21 cellular contexts compared by ENCODE assay signal in genomic region chr16:77194295-77195231, GRCh38. TPM values are rescaled to one million over a fixed set of nuclear protein-coding genes. Genes with fewer than 3 reads are reported as not detected.
DNase-seq lines count a peak whose midpoint lies in the region; ATAC-seq, FAIRE-seq and TF ChIP-seq lines count a peak whose summit lies in the region.
"Had no signal": no experiment of that assay in that cellular context is flagged by ENCODE, and none has a peak within 500 bp of the region (broad histone marks: within the 10 kb centered on the region; RNA-seq: fewer than 3 reads in every experiment).

No MANE protein-coding gene starts in this region.

- 94% methylated on average over 33 of the region's 48 CpGs; no CpG with 5 or more reads in 1 of the 2 experiments for WGBS in H1 (ENCODE audit: extremely low coverage in 1 of 2, insufficient coverage in 1 of 2, insufficient read length in 1 of 2, insufficient replicate concordance in 2 of 2, low coverage in 1 of 2, low lambda C conversion rate in 2 of 2, missing lambda C conversion rate in 1 of 2), 2 experiments
- WGBS in spleen, 5 donors, result 95 to 99% (median 97%) methylated on average over 21 to 48 of the region's 48 CpGs
- WGBS in neuronal stem cell (ENCODE audit: extremely low coverage in 2 of 2, insufficient read length in 2 of 2, insufficient replicate concordance in 1 of 2), 2 donors, result no CpG with 5 or more reads among the region's 48 CpGs
- 94 to 96% methylated on average over 34 to 48 of the region's 48 CpGs for WGBS in endodermal cell (ENCODE audit: insufficient coverage in 1 of 2, insufficient read length in 1 of 2), 2 experiments

- H3K4ac ChIP-seq in H1 (replicated peaks; ENCODE audit: insufficient read length, low read depth, low read length), result no peak overlapping the region
- H3K4ac ChIP-seq in neuronal stem cell (ENCODE audit: low read length), result no peak overlapping the region

- H3K27ac ChIP-seq in H1 (ENCODE audit: low read depth, low read length) (no peak overlapping the region), spleen (no peak overlapping the region), neuronal stem cell (replicated peaks; ENCODE audit: low read length) (no peak overlapping the region), endodermal cell (ENCODE audit: low read depth, low read length) (no peak overlapping the region)
- H3K27ac ChIP-seq: BLaER1 treated with 17β-estradiol and CSF1 and Interleukin-3, amounts not matched to agents 10 nM and 100 nM; SK-N-MC had no signal

- H3K18ac ChIP-seq in H1 (ENCODE audit: extremely low read depth, low read length) (no peak overlapping the region), neuronal stem cell (ENCODE audit: low read length) (no peak overlapping the region)

- H4K8ac ChIP-seq in H1 (ENCODE audit: extremely low read depth, insufficient read depth, low read length) (peak overlapping the region; percentile 58; the same call in 1 of the 2 replicates), neuronal stem cell (ENCODE audit: low read depth, low read length) (no peak overlapping the region)

- H3K4me1 ChIP-seq in H1 (replicated peaks in 1 of 4; ENCODE audit: control insufficient read depth in 3 of 4, insufficient read depth in 4 of 4, low read length in 3 of 4), result peaks cover 0 to 7% (median 1%) of the 10 kb centered on the region in 4 experiments; a peak in 2 of 7 replicates
- peaks cover 8 to 53% (median 30%) of the 10 kb centered on the region in 6 donors for H3K4me1 ChIP-seq in spleen
- H3K4me1 ChIP-seq in neuronal stem cell (ENCODE audit: control insufficient read depth in 2 of 2, insufficient read depth in 1 of 2, low read depth in 1 of 2, low read length in 2 of 2), result peaks cover 0 to 3% of the 10 kb centered on the region in 2 donors
- H3K4me1 ChIP-seq in endodermal cell (ENCODE audit: control insufficient read depth, insufficient read depth, low read length), result no peaks in the 10 kb centered on the region

- no peak for ATAC-seq in activated naive CD8-positive, alpha-beta T cell treated with anti-CD3 and anti-CD28 coated beads, Interleukin-2, amount 50 U/mL, for 24 hours
- ATAC-seq: GM23338 had no signal

- TF ChIP-seq RAD21 in H1 (IDR thresholded peaks at IDR 0.05 in 1 of 2, conservative IDR thresholded peaks at IDR 0.05 in 1 of 2; ENCODE audit: low read depth in 2 of 2, low read length in 2 of 2), result no peak

- H3K27me3 Mint-ChIP-seq in activated naive CD8-positive, alpha-beta T cell treated with anti-CD3 and anti-CD28 coated beads for 36 hours, result no peaks in the 10 kb centered on the region
- no peaks in the 10 kb centered on the region for H3K27me3 Mint-ChIP-seq in activated naive CD8-positive, alpha-beta T cell treated with anti-CD3 and anti-CD28 coated beads, Interleukin-2, amount 50 U/mL, for 24 hours
- H3K27me3 Mint-ChIP-seq in endodermal cell (ENCODE audit: insufficient read depth), result no peaks in the 10 kb centered on the region

- H3K14ac ChIP-seq in H1 (ENCODE audit: insufficient read length) (no peak overlapping the region), neuronal stem cell (ENCODE audit: low read length) (no peak overlapping the region)

- H3K9me3 Mint-ChIP-seq in activated naive CD8-positive, alpha-beta T cell treated with anti-CD3 and anti-CD28 coated beads for 36 hours, result no peaks in the 10 kb centered on the region
- no peaks in the 10 kb centered on the region for H3K9me3 Mint-ChIP-seq in activated naive CD8-positive, alpha-beta T cell treated with anti-CD3 and anti-CD28 coated beads, Interleukin-2, amount 50 U/mL, for 24 hours
- no peaks in the 10 kb centered on the region for H3K9me3 Mint-ChIP-seq in endodermal cell

- no peak overlapping the region for H3K4me3 ChIP-seq in H7 (ENCODE audit: insufficient read depth, low read depth, low read length)
- no peak overlapping the region for H3K4me3 ChIP-seq in H1 (ENCODE audit: extremely low read depth in 1 of 4, insufficient read depth in 2 of 4, low read depth in 3 of 4, low read length in 4 of 4)
- H3K4me3 ChIP-seq in spleen, result no peak overlapping the region
- peak overlapping the region in 1 of 2 donors; percentile 34 for H3K4me3 ChIP-seq in neuronal stem cell (ENCODE audit: low read length in 2 of 2)
- H3K4me3 ChIP-seq in endodermal cell (ENCODE audit: low read length), result no peak overlapping the region
- H3K4me3 ChIP-seq: GM23338, SK-N-MC had no signal

- no peak for DNase-seq in activated naive CD8-positive, alpha-beta T cell treated with anti-CD3 and anti-CD28 coated beads for 36 hours
- no peak for DNase-seq in activated naive CD8-positive, alpha-beta T cell treated with anti-CD3 and anti-CD28 coated beads, Interleukin-2, amount 50 U/mL, for 24 hours
- DNase-seq in H7, result peak; percentile 20
- peak in 1 of 2 experiments; percentile 20 for DNase-seq in H1 (ENCODE audit: low read depth in 1 of 2, low spot score in 2 of 2)
- peak; percentile 81 for DNase-seq in spleen
- DNase-seq in neuronal stem cell (ENCODE audit: low spot score), result no peak
- DNase-seq in GM10248 (ENCODE audit: extremely low spot score), result no peak
- no peak for DNase-seq in endodermal cell
- DNase-seq: COR-L47; GDM1; NCI-H1105; NCI-H2081; NCI-H2171 treated with DMSO at 0.1 percent for 48 hours; NK-92 treated with Interleukin-12 subunit alpha and Interleukin-12 subunit beta, amount 100 ng/mL, for 24 hours; SHP77 had no signal

- H3K36me3 ChIP-seq in H7 (replicated peaks; ENCODE audit: control insufficient read depth, insufficient read depth, low read length) (peaks cover 13% of the 10 kb centered on the region), H1 (ENCODE audit: control insufficient read depth in 2 of 4, insufficient read depth in 4 of 4, low read length in 3 of 4) (peaks cover 7 to 40% (median 19%) of the 10 kb centered on the region in 4 experiments; a peak in 6 of 8 replicates), spleen (peaks cover 0 to 70% (median 65%) of the 10 kb centered on the region in 6 donors), neuronal stem cell (replicated peaks in 1 of 2; ENCODE audit: control insufficient read depth in 2 of 2, insufficient read depth in 2 of 2, low read length in 2 of 2) (peaks cover 29 to 62% of the 10 kb centered on the region in 2 donors), endodermal cell (ENCODE audit: control insufficient read depth, insufficient read depth, low read length) (peaks cover 23% of the 10 kb centered on the region)

- TF ChIP-seq EP300 in H1 (IDR thresholded peaks at IDR 0.05; ENCODE audit: borderline replicate concordance in 1 of 2, low read depth in 2 of 2, low read length in 2 of 2), result no peak

- no peak overlapping the region for H4K5ac ChIP-seq in H1 (ENCODE audit: insufficient read length, low read depth, low read length)

- H3K79me1 ChIP-seq in H1 (ENCODE audit: low read depth, low read length), result peaks cover 5% of the 10 kb centered on the region
- peaks cover 9% of the 10 kb centered on the region for H3K79me1 ChIP-seq in neuronal stem cell (ENCODE audit: low read depth, low read length)

- CTCF ChIA-PET in H1 (lab: Charles Lee; ENCODE audit: partially characterized antibody) (interaction anchor here (0.9 kb wide), 1 partner anchor 29 kb away, joined by 3 read pairs; no protein-coding TSS in a partner anchor), GM10248 (lab: Yijun Ruan, JAX) (interaction anchor here (0.9 to 1.0 kb wide), 2 partner anchors 8 to 25 kb away, joined by 3 to 4 read pairs; no protein-coding TSS in a partner anchor)

- H3K27ac Mint-ChIP-seq in activated naive CD8-positive, alpha-beta T cell treated with anti-CD3 and anti-CD28 coated beads for 36 hours, result peak overlapping the region; percentile 54
- no peak overlapping the region for H3K27ac Mint-ChIP-seq in activated naive CD8-positive, alpha-beta T cell treated with anti-CD3 and anti-CD28 coated beads, Interleukin-2, amount 50 U/mL, for 24 hours
- no peak overlapping the region for H3K27ac Mint-ChIP-seq in endodermal cell
- H3K27ac Mint-ChIP-seq: GM23338 had no signal

- H3K23me2 ChIP-seq in H1 (ENCODE audit: low read depth, low read length), result peaks cover 10% of the 10 kb centered on the region; the same call in 1 of the 2 replicates

- TF ChIP-seq CTCF in H1 (IDR thresholded peaks at IDR 0.05; ENCODE audit: control extremely low read depth in 1 of 3, insufficient read depth in 1 of 3, low read depth in 1 of 3, low read length in 3 of 3) (no peak), spleen (IDR thresholded peaks at IDR 0.05 in 8 of 11, conservative IDR thresholded peaks at IDR 0.05 in 3 of 11) (no peak), GM10248 (IDR thresholded peaks at IDR 0.05; ENCODE audit: control extremely low read depth, extremely low read depth, low read depth, missing control alignments) (no peak), endodermal cell (conservative IDR thresholded peaks at IDR 0.05) (no peak)

- no peak for FAIRE-seq in H1 (lab: Jason Lieb, UNC)
- FAIRE-seq: GM19239, HTR-8/SVneo had no signal

- H3K4me1 Mint-ChIP-seq in activated naive CD8-positive, alpha-beta T cell treated with anti-CD3 and anti-CD28 coated beads for 36 hours, result peaks cover 31% of the 10 kb centered on the region
- peaks cover 31% of the 10 kb centered on the region for H3K4me1 Mint-ChIP-seq in activated naive CD8-positive, alpha-beta T cell treated with anti-CD3 and anti-CD28 coated beads, Interleukin-2, amount 50 U/mL, for 24 hours
- H3K4me1 Mint-ChIP-seq in endodermal cell, result peaks cover 11% of the 10 kb centered on the region

- no peak overlapping the region for H3K4me2 ChIP-seq in H1 (ENCODE audit: insufficient read depth in 1 of 2, low read depth in 2 of 2, low read length in 2 of 2)
- H3K4me2 ChIP-seq in neuronal stem cell (ENCODE audit: insufficient read depth, low read length, poor library complexity, severe bottlenecking), result no peak overlapping the region
- H3K4me2 ChIP-seq: GM23338 had no signal

- H2AFZ ChIP-seq in H1 (ENCODE audit: low read length) (no peak overlapping the region), neuronal stem cell (ENCODE audit: low read length) (no peak overlapping the region)
- H2AFZ ChIP-seq: GM23338 had no signal

- H3K4me3 Mint-ChIP-seq in activated naive CD8-positive, alpha-beta T cell treated with anti-CD3 and anti-CD28 coated beads for 36 hours, result no peak overlapping the region
- no peak overlapping the region for H3K4me3 Mint-ChIP-seq in activated naive CD8-positive, alpha-beta T cell treated with anti-CD3 and anti-CD28 coated beads, Interleukin-2, amount 50 U/mL, for 24 hours
- no peak overlapping the region for H3K4me3 Mint-ChIP-seq in endodermal cell
- H3K4me3 Mint-ChIP-seq: GM23338 had no signal

- TF ChIP-seq POLR2A in H1 (IDR thresholded peaks at IDR 0.05; ENCODE audit: control extremely low read depth in 1 of 2, low read depth in 2 of 2, low read length in 2 of 2) (no peak), spleen (IDR thresholded peaks at IDR 0.05) (no peak)

- H3K9me3 ChIP-seq in H1 (ENCODE audit: insufficient read depth in 2 of 2, low read depth in 1 of 2, low read length in 1 of 2) (no peaks in the 10 kb centered on the region), spleen (no peaks in the 10 kb centered on the region), neuronal stem cell (replicated peaks in 1 of 2; ENCODE audit: control insufficient read depth in 2 of 2, insufficient read depth in 1 of 2, low read depth in 1 of 2, low read length in 2 of 2) (no peaks in the 10 kb centered on the region), endodermal cell (ENCODE audit: control insufficient read depth, low read length) (no peaks in the 10 kb centered on the region)
- H3K9me3 ChIP-seq: BLaER1 treated with 17β-estradiol and CSF1 and Interleukin-3, amounts not matched to agents 10 nM and 100 nM had no signal

- no peak overlapping the region for H2BK20ac ChIP-seq in H1 (ENCODE audit: low read length)

- H3K79me2 ChIP-seq in H1 (ENCODE audit: control insufficient read depth in 1 of 2, insufficient read depth in 2 of 2, low read length in 2 of 2), result peaks cover 0 to 24% of the 10 kb centered on the region in 2 experiments; a peak in 2 of 4 replicates

- H4K91ac ChIP-seq in H1 (replicated peaks; ENCODE audit: insufficient read length, low read length) (no peak overlapping the region), neuronal stem cell (ENCODE audit: low read depth, low read length, poor library complexity) (no peak overlapping the region)

- intact Hi-C loops in spleen (cut with DNase I; ENCODE audit: low total_unique reads), result no loop called here

- H2BK120ac ChIP-seq in H1 (replicated peaks; ENCODE audit: low read depth, low read length) (no peak overlapping the region), neuronal stem cell (ENCODE audit: low read depth, low read length) (no peak overlapping the region)

- peaks cover 40% of the 10 kb centered on the region for H3K36me3 Mint-ChIP-seq in activated naive CD8-positive, alpha-beta T cell treated with anti-CD3 and anti-CD28 coated beads for 36 hours
- peaks cover 45% of the 10 kb centered on the region for H3K36me3 Mint-ChIP-seq in activated naive CD8-positive, alpha-beta T cell treated with anti-CD3 and anti-CD28 coated beads, Interleukin-2, amount 50 U/mL, for 24 hours (ENCODE audit: low read depth)
- H3K36me3 Mint-ChIP-seq in endodermal cell (ENCODE audit: low read depth), result peaks cover 42% of the 10 kb centered on the region

- POLR2A ChIA-PET in H1 (lab: Charles Lee; ENCODE audit: partially characterized antibody), result no interaction called here
- POLR2A ChIA-PET in GM10248 (lab: Yijun Ruan, JAX), result no interaction called here

- H2BK12ac ChIP-seq in H1 (ENCODE audit: low read depth, low read length), result no peak overlapping the region
- H2BK12ac ChIP-seq in neuronal stem cell (ENCODE audit: low read length), result no peak overlapping the region

- H3K27me3 ChIP-seq in H7 (ENCODE audit: control insufficient read depth, insufficient read depth, low read length), result no peaks in the 10 kb centered on the region
- peaks cover 0 to under 1% (median 0%) of the 10 kb centered on the region in 4 experiments; a peak in 1 of 7 replicates for H3K27me3 ChIP-seq in H1 (replicated peaks in 1 of 4; ENCODE audit: control insufficient read depth in 3 of 4, extremely low read depth in 1 of 4, insufficient read depth in 3 of 4, low read length in 3 of 4)
- H3K27me3 ChIP-seq in spleen (replicated peaks in 1 of 7), result no peaks in the 10 kb centered on the region
- no peaks in the 10 kb centered on the region for H3K27me3 ChIP-seq in neuronal stem cell (ENCODE audit: control insufficient read depth in 3 of 3, insufficient read depth in 3 of 3, low read depth in 1 of 3, low read length in 3 of 3)
- H3K27me3 ChIP-seq in endodermal cell (ENCODE audit: control insufficient read depth, insufficient read depth, low read length, poor library complexity, severe bottlenecking), result no peaks in the 10 kb centered on the region
- H3K27me3 ChIP-seq: BLaER1 treated with 17β-estradiol and CSF1 and Interleukin-3, amounts not matched to agents 10 nM and 100 nM had no signal

- H2AK5ac ChIP-seq in H1 (ENCODE audit: low read depth, low read length), result no peak overlapping the region
- no peak overlapping the region for H2AK5ac ChIP-seq in neuronal stem cell (ENCODE audit: low read depth, low read length)

- peaks cover 3 to 20% of the 10 kb centered on the region in 2 experiments for H4K20me1 ChIP-seq in H1 (replicated peaks in 1 of 2; ENCODE audit: control insufficient read depth in 1 of 2, insufficient read depth in 2 of 2, low read length in 2 of 2)

- H2BK5ac ChIP-seq in H1 (ENCODE audit: low read depth, low read length) (no peak overlapping the region), neuronal stem cell (ENCODE audit: low read length) (no peak overlapping the region)

- H3K56ac ChIP-seq in H1 (replicated peaks; ENCODE audit: insufficient read length, low read depth, low read length), result no peak overlapping the region

- H2BK15ac ChIP-seq in H1 (ENCODE audit: low read length), result no peak overlapping the region
- H2BK15ac ChIP-seq in neuronal stem cell (ENCODE audit: low read length), result no peak overlapping the region

- no peak overlapping the region for H3K9ac ChIP-seq in H1 (replicated peaks in 1 of 4; ENCODE audit: extremely low read depth in 1 of 4, low read depth in 3 of 4, low read length in 3 of 4)
- H3K9ac ChIP-seq in neuronal stem cell (ENCODE audit: low read depth, low read length, poor library complexity), result no peak overlapping the region
- H3K9ac ChIP-seq in endodermal cell (ENCODE audit: extremely low read depth, low read length, poor library complexity, severe bottlenecking), result no peak overlapping the region
- H3K9ac ChIP-seq: BLaER1 treated with 17β-estradiol and CSF1 and Interleukin-3, amounts not matched to agents 10 nM and 100 nM had no signal

- no peak overlapping the region for H3K23ac ChIP-seq in H1 (ENCODE audit: insufficient read length)
- H3K23ac ChIP-seq in neuronal stem cell (ENCODE audit: low read depth, low read length, poor library complexity), result no peak overlapping the region

RNA-seq across cellular contexts. Expression of gene MON1B, which starts 3.6 kb away (rescaled TPM):
- total RNA-seq in activated naive CD8-positive, alpha-beta T cell treated with anti-CD3 and anti-CD28 coated beads for 36 hours, result 10 to 100 TPM; 65.0 to 65.3 TPM
- total RNA-seq in H7 (2014; rRNA removed; shearing (Covaris generic)), result 10.9 and 12.4 TPM in 2 replicates
- 44.2 and 45.9 TPM in 2 replicates for total RNA-seq in H1 (2021; fragmentation: NEBNext Ultra II Directional; extraction: Animal tissue kit (Norgen Biotek cat#: 25700))
- polyA plus RNA-seq in H1 (2011; rRNA removed) (20.0 and 42.4 TPM in 2 replicates), spleen (10 to 100 TPM in 2 of 3 donors, 1 to 10 TPM in 1; 7.5 to 16.0 (median 11.2) TPM)
- 23.9 TPM for polyA plus RNA-seq in H1 (2011; cell fraction: cytosol; rRNA removed)
- polyA plus RNA-seq in H1 (2011; cell fraction: nucleus; rRNA removed), result 62.1 TPM
- 20.1 to 31.4 TPM (median 27.4 TPM) in 4 replicates for polyA plus RNA-seq in H1 (2012, experiment 1 of 2)
- 13.4 TPM for polyA plus RNA-seq in H1 (2012, experiment 2 of 2)
- polyA plus RNA-seq in H1 (2013, experiment 1 of 2), result 20.7 TPM
- polyA plus RNA-seq in H1 (2013, experiment 2 of 2), result 18.6 TPM
- polyA minus RNA-seq in H1 (2011; rRNA and poly(A)+ RNA removed), result 19.3 and 19.6 TPM in 2 replicates
- polyA minus RNA-seq in H1 (2011; cell fraction: cytosol; rRNA and poly(A)+ RNA removed), result 15.5 TPM
- polyA minus RNA-seq in H1 (2011; cell fraction: nucleus; rRNA and poly(A)+ RNA removed), result 23.6 TPM
- total RNA-seq in spleen (10 to 100 TPM; 32.7 to 71.0 (median 56.4) TPM), endodermal cell (10 to 100 TPM; 43.6 to 45.7 TPM)
- polyA plus RNA-seq in neuronal stem cell (2013, experiment 1 of 2), result 15.7 TPM
- polyA plus RNA-seq in neuronal stem cell (2013, experiment 2 of 2), result 15.3 TPM
- polyA plus RNA-seq in endodermal cell (2013, experiment 1 of 2), result 26.8 TPM
- 24.0 TPM for polyA plus RNA-seq in endodermal cell (2013, experiment 2 of 2)

RNA-seq across cellular contexts. Expression of gene SYCE1L, which starts 4.6 kb away (rescaled TPM):
- 1 to 10 TPM; 5.0 to 6.9 TPM for total RNA-seq in activated naive CD8-positive, alpha-beta T cell treated with anti-CD3 and anti-CD28 coated beads for 36 hours
- 7.2 and 7.8 TPM in 2 replicates for total RNA-seq in H7 (2014; rRNA removed; shearing (Covaris generic))
- 5.8 and 10.0 TPM in 2 replicates for total RNA-seq in H1 (2021; fragmentation: NEBNext Ultra II Directional; extraction: Animal tissue kit (Norgen Biotek cat#: 25700))
- polyA plus RNA-seq in H1 (2011; rRNA removed) (2.6 and 6.8 TPM in 2 replicates), spleen (1 to 10 TPM; 5.3 to 9.6 (median 7.0) TPM)
- 1.5 TPM for polyA plus RNA-seq in H1 (2011; cell fraction: cytosol; rRNA removed)
- 27.2 TPM for polyA plus RNA-seq in H1 (2011; cell fraction: nucleus; rRNA removed)
- polyA plus RNA-seq in H1 (2012, experiment 1 of 2), result 1.8 to 20.9 TPM (median 2.9 TPM) in 4 replicates
- 0.37 TPM for polyA plus RNA-seq in H1 (2012, experiment 2 of 2)
- 8.9 TPM for polyA plus RNA-seq in H1 (2013, experiment 1 of 2)
- 5.8 TPM for polyA plus RNA-seq in H1 (2013, experiment 2 of 2)
- not detected in 2 replicates for polyA minus RNA-seq in H1 (2011; rRNA and poly(A)+ RNA removed)
- not detected for polyA minus RNA-seq in H1 (2011; cell fraction: cytosol; rRNA and poly(A)+ RNA removed)
- polyA minus RNA-seq in H1 (2011; cell fraction: nucleus; rRNA and poly(A)+ RNA removed), result 2.2 TPM
- total RNA-seq in spleen (1 to 10 TPM in 5 of 7 donors, not detected in 2; 1.4 to 7.2 (median 3.2) TPM), endodermal cell (10 to 100 TPM; 13.6 to 19.9 TPM)
- polyA plus RNA-seq in neuronal stem cell (2013, experiment 1 of 2), result 15.6 TPM
- polyA plus RNA-seq in neuronal stem cell (2013, experiment 2 of 2), result 24.8 TPM
- polyA plus RNA-seq in endodermal cell (2013, experiment 1 of 2), result 6.9 TPM
- polyA plus RNA-seq in endodermal cell (2013, experiment 2 of 2), result 8.0 TPM
- total RNA-seq: Daoy had no signal

Comparison
In these comparisons a context has a peak if more than half of its experiments do, and no peak if none do; other contexts are left out.
1. DNase-seq: peak in H7 (single experiment) and spleen (single experiment); none in activated naive CD8-positive, alpha-beta T cell treated with anti-CD3 and anti-CD28 coated beads for 36 hours (single experiment), activated naive CD8-positive, alpha-beta T cell treated with anti-CD3 and anti-CD28 coated beads, Interleukin-2, amount 50 U/mL, for 24 hours (single experiment), neuronal stem cell (single experiment), GM10248 (single experiment) and endodermal cell (single experiment).